Comparison of ENCODE assay signal across 5 cellular contexts in genomic region chr19:7041563-7041962, GRCh38. TPM values are rescaled to one million over a fixed set of nuclear protein-coding genes. Genes with fewer than 3 reads are reported as not detected.
"Had no signal": no experiment of that assay in that cellular context is flagged by ENCODE, and none has a peak within 500 bp of the region (broad histone marks: within the 10 kb centered on the region; RNA-seq: fewer than 3 reads in every experiment).

No MANE protein-coding gene starts in this region.

RNA-seq across cellular contexts. Expression of gene MBD3L4, which starts 1.6 kb away (rescaled TPM):
- total RNA-seq: HepG2, HT-29, HT1080, IMR-90, K562 had no signal

RNA-seq across cellular contexts. Expression of gene MBD3L2, which starts 7.6 kb away (rescaled TPM):
- total RNA-seq: HepG2, HT-29, HT1080, IMR-90, K562 had no signal

RNA-seq across cellular contexts. Expression of gene MBD3L5, which starts 11.2 kb away (rescaled TPM):
- total RNA-seq: HepG2, HT-29, HT1080, IMR-90, K562 had no signal

RNA-seq across cellular contexts. Expression of gene MBD3L3, which starts 16.9 kb away (rescaled TPM):
- total RNA-seq: HepG2, HT-29, HT1080, IMR-90, K562 had no signal

RNA-seq across cellular contexts. Expression of gene MBD3L2B, which starts 20.3 kb away (rescaled TPM):
- total RNA-seq: HepG2, HT-29, HT1080, IMR-90, K562 had no signal
